2 cellular contexts compared by ENCODE assay signal in genomic region chr20:646868-647233, GRCh38.
TF ChIP-seq lines count a peak whose summit lies in the region.

No MANE protein-coding gene starts in this region.

TF ChIP-seq in HepG2, 621 proteins besides CTCF, POLR2A, EP300 and RAD21 (continues in another document):
- TF ChIP-seq ZNF10 (CRISPR knock-in tag; IDR thresholded peaks at IDR 0.05; ENCODE audit: borderline replicate concordance, low read depth) = no peak
- 0 out of 2 replicates have a peak, but pooled peaks have one; percentile 21 for TF ChIP-seq CBX5 (CRISPR knock-in tag; IDR thresholded peaks at IDR 0.05; ENCODE audit: borderline replicate concordance)
- TF ChIP-seq HNF1A (IDR thresholded peaks at IDR 0.05; ENCODE audit: low read depth) = no peak
- 0 out of 2 replicates have a peak, but pooled peaks have one; percentile 26 for TF ChIP-seq HNF1A (CRISPR knock-in tag; IDR thresholded peaks at IDR 0.05; ENCODE audit: borderline replicate concordance)
- TF ChIP-seq BCL6 (CRISPR knock-in tag; IDR thresholded peaks at IDR 0.05) = 0 out of 2 replicates have a peak, but pooled peaks have one; percentile 22
- TF ChIP-seq NRL (CRISPR knock-in tag; IDR thresholded peaks at IDR 0.05; ENCODE audit: borderline replicate concordance) = no peak
- no peak for TF ChIP-seq ZZZ3 (CRISPR knock-in tag; IDR thresholded peaks at IDR 0.05; ENCODE audit: borderline replicate concordance)
- TF ChIP-seq ZBTB40 (IDR thresholded peaks at IDR 0.05) = no peak
- TF ChIP-seq ZBTB40 (CRISPR knock-in tag; IDR thresholded peaks at IDR 0.05) = no peak

TF ChIP-seq in HCT116, 20 proteins besides CTCF, POLR2A, EP300 and RAD21:
- TF ChIP-seq POLR2AphosphoS5 (IDR thresholded peaks at IDR 0.05; ENCODE audit: low read depth, low read length) = 0 out of 2 replicates have a peak, but pooled peaks have one; percentile 31
- no peak for TF ChIP-seq EZH2phosphoT487 (IDR thresholded peaks at IDR 0.05; ENCODE audit: borderline replicate concordance)
